Comparison of ENCODE assay signal across 8 cellular contexts in the genomic region with DNA sequence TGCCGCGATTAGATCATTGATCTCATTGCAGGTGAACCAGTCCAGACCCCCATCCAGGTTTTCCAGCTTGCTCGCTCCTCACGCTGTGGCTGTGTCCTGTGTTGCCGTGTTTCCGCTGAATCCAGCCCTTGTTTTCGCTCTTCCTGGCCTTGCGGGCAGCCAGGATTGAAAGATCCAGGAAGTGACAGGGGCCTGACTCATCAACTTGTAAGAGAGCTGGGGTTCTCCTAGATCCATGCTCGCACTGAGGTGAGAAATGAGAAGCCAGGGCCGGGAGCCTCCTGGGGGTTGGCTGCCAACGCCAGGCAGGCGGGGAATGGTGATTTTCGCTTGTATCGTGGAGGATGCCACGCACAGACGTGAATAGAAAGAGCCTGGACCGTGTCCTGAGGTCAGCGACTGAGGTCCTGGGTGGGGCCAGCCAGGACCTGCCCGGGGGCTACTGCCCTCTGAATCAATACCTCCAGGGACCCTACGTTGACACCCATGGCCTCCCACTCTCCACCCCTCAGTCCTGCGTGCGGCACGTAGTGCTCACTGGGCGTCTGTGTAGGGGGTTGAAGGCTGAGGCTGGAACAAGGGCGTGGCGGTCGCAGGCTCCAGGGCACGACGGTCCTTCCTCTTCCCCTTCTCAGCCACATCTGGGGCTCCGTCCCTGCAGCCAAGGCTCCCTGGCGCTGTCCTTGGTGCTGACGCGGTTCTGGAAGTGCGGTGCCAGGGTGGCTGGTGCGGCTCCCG. TPM values are rescaled to one million over a fixed set of nuclear protein-coding genes. Genes with fewer than 3 reads are reported as not detected.
DNase-seq lines count a peak whose midpoint lies in the region; ATAC-seq and TF ChIP-seq lines count a peak whose summit lies in the region.

No MANE protein-coding gene starts in this region.

- no peaks in the 10 kb centered on the region for H3K79me2 ChIP-seq in parathyroid adenoma

- intact Hi-C loops in ascending aorta (cut with DNase I) (no loop called here), left ventricle myocardium inferior (cut with micrococcal nuclease) (no loop called here), aorta (cut with DNase I) (no loop called here)

- H3K4me3 ChIP-seq in SJSA1 (peak overlapping the region; percentile 38), ascending aorta (peak overlapping the region; percentile 42 to 48), left ventricle myocardium inferior (peak overlapping the region; percentile 64), parathyroid adenoma (ENCODE audit: low read depth, low read length) (no peak overlapping the region), aorta (ENCODE audit: low read length in 2 of 2) (no peak overlapping the region)

- H3K9me3 ChIP-seq in SJSA1 (replicated peaks) (no peaks in the 10 kb centered on the region), ascending aorta (peaks cover 0 to 11% of the 10 kb centered on the region in 2 donors), left ventricle myocardium inferior (replicated peaks) (peaks cover 18% of the 10 kb centered on the region), parathyroid adenoma (ENCODE audit: control insufficient read depth, low read length) (no peaks in the 10 kb centered on the region), aorta (ENCODE audit: control insufficient read depth, low read length) (peaks cover 6% of the 10 kb centered on the region)

- WGBS in aorta, 2 donors = 6% methylated on average over 36 of the region's 36 CpGs

- H2AFZ ChIP-seq in parathyroid adenoma = peak overlapping the region; percentile 81

- H3K4me1 ChIP-seq in SJSA1 (replicated peaks) = peaks cover 17% of the 10 kb centered on the region
- no peaks in the 10 kb centered on the region for H3K4me1 ChIP-seq in ascending aorta
- H3K4me1 ChIP-seq in left ventricle myocardium inferior = peaks cover 17% of the 10 kb centered on the region
- H3K4me1 ChIP-seq in parathyroid adenoma = no peaks in the 10 kb centered on the region
- no peaks in the 10 kb centered on the region for H3K4me1 ChIP-seq in aorta (ENCODE audit: control insufficient read depth in 1 of 2, insufficient read depth in 2 of 2, low read length in 2 of 2)

- H3K36me3 ChIP-seq in SJSA1 (no peaks in the 10 kb centered on the region), ascending aorta (no peaks in the 10 kb centered on the region), left ventricle myocardium inferior (no peaks in the 10 kb centered on the region), parathyroid adenoma (ENCODE audit: control insufficient read depth, insufficient read depth, low read length) (no peaks in the 10 kb centered on the region), aorta (ENCODE audit: control insufficient read depth in 1 of 2, insufficient read depth in 2 of 2, low read length in 1 of 2) (no peaks in the 10 kb centered on the region)

- no peaks in the 10 kb centered on the region for H3K27me3 ChIP-seq in SJSA1 (replicated peaks)
- H3K27me3 ChIP-seq in ascending aorta = no peaks in the 10 kb centered on the region
- no peaks in the 10 kb centered on the region for H3K27me3 ChIP-seq in left ventricle myocardium inferior (ENCODE audit: low read depth)
- H3K27me3 ChIP-seq in parathyroid adenoma (ENCODE audit: control insufficient read depth, insufficient read depth, low read length) = peaks cover 2% of the 10 kb centered on the region
- H3K27me3 ChIP-seq in aorta (ENCODE audit: control insufficient read depth in 1 of 2, insufficient read depth in 2 of 2, low read length in 1 of 2) = no peaks in the 10 kb centered on the region

- DNase-seq in DMS79 (lab: John Stamatoyannopoulos, UW) = peak; percentile 95
- DNase-seq in NAMALWA (ENCODE audit: low spot score) = peak; percentile 45
- peak; percentile 92 to 97 for DNase-seq in SJSA1 (ENCODE audit: low read depth in 1 of 2, low spot score in 2 of 2)
- DNase-seq in ascending aorta (ENCODE audit: low spot score in 2 of 2) = peak; percentile 25 to 82
- DNase-seq in left ventricle myocardium inferior = peak; percentile 81
- peak; percentile 88 to 90 for DNase-seq in aorta

- H3K27ac ChIP-seq in SJSA1 = peak overlapping the region; percentile 57
- H3K27ac ChIP-seq in ascending aorta = peak overlapping the region in 1 of 2 donors; percentile 7
- peak overlapping the region; percentile 71 for H3K27ac ChIP-seq in left ventricle myocardium inferior (replicated peaks)
- H3K27ac ChIP-seq in parathyroid adenoma = peak overlapping the region; percentile 91
- H3K27ac ChIP-seq in aorta (ENCODE audit: low read depth in 1 of 2, low read length in 2 of 2) = no peak overlapping the region

- no peak overlapping the region for H3K4me2 ChIP-seq in parathyroid adenoma (ENCODE audit: low read length)

- TF ChIP-seq CTCF in ascending aorta (IDR thresholded peaks at IDR 0.05) = no peak
- no peak for TF ChIP-seq CTCF in left ventricle myocardium inferior (IDR thresholded peaks at IDR 0.05; ENCODE audit: borderline replicate concordance)
- TF ChIP-seq CTCF in parathyroid adenoma (IDR thresholded peaks at IDR 0.05) = no peak

- ATAC-seq in aorta (ENCODE audit: low FRiP score) (peak; percentile 84), HG02870 (IDR thresholded peaks at IDR 0.05; ENCODE audit: unreplicated experiment) (no peak)

- H3K9ac ChIP-seq in parathyroid adenoma = peak overlapping the region; percentile 25

RNA-seq across cellular contexts. Expression of a gene that starts 7.3 kb away (rescaled TPM):
- 1.4 and 2.0 TPM in 2 replicates for total RNA-seq in SJSA1 (2014; rRNA removed; shearing (Covaris generic))
- total RNA-seq in ascending aorta (0.64 TPM), left ventricle myocardium inferior (1.1 TPM), aorta (1 to 10 TPM in 1 of 2 donors, under 1 TPM in 1; 0.29 to 1.9 TPM)
- polyA plus RNA-seq in aorta = 1 to 10 TPM in 1 of 2 donors, under 1 TPM in 1; 0.03 to 7.5 TPM

RNA-seq across cellular contexts. Expression of a gene that starts 11.9 kb away (rescaled TPM):
- total RNA-seq in SJSA1 (2014; rRNA removed; shearing (Covaris generic)) = 0.94 and 1.8 TPM in 2 replicates
- total RNA-seq in ascending aorta = not detected
- 2.1 TPM for total RNA-seq in left ventricle myocardium inferior
- total RNA-seq in aorta = 1 to 10 TPM; 2.0 to 3.6 TPM
- 10 to 100 TPM in 1 of 2 donors, 1 to 10 TPM in 1; 2.9 to 10.9 TPM for polyA plus RNA-seq in aorta

RNA-seq across cellular contexts. Expression of a gene that starts 36.5 kb away (rescaled TPM):
- not detected in 2 replicates for total RNA-seq in SJSA1 (2014; rRNA removed; shearing (Covaris generic))
- total RNA-seq in ascending aorta = not detected
- total RNA-seq in left ventricle myocardium inferior = not detected
- not detected for total RNA-seq in aorta
- polyA plus RNA-seq in aorta = not detected

RNA-seq across cellular contexts. Expression of a gene that starts 42.2 kb away (rescaled TPM):
- total RNA-seq in SJSA1 (2014; rRNA removed; shearing (Covaris generic)) = 33.6 and 48.0 TPM in 2 replicates
- total RNA-seq in ascending aorta (68.3 TPM), left ventricle myocardium inferior (39.8 TPM), aorta (10 to 100 TPM; 47.9 to 55.4 TPM)
- 10 to 100 TPM; 15.2 to 25.3 TPM for polyA plus RNA-seq in aorta

RNA-seq across cellular contexts. Expression of a gene that starts 50.2 kb away (rescaled TPM):
- 0.18 and 3.2 TPM in 2 replicates for total RNA-seq in SJSA1 (2014; rRNA removed; shearing (Covaris generic))
- not detected for total RNA-seq in ascending aorta
- total RNA-seq in left ventricle myocardium inferior = 1.8 TPM
- total RNA-seq in aorta = not detected
- under 1 TPM; 0.38 to 0.87 TPM for polyA plus RNA-seq in aorta

Comparison
In these comparisons a context has a peak if more than half of its experiments do, and no peak if none do; other contexts are left out.
1. DNase-seq: peak in every context shown above with its lines; median percentile 95 in DMS79; 94 in SJSA1; 89 in aorta; 81 in left ventricle myocardium inferior; 54 in ascending aorta; 45 in NAMALWA.
2. H3K27ac ChIP-seq: peak in SJSA1 (single experiment), left ventricle myocardium inferior (single experiment) and parathyroid adenoma (single experiment); none in aorta (0 of 2).
3. H3K4me3 ChIP-seq: peak in SJSA1 (single experiment), ascending aorta (2 of 2) and left ventricle myocardium inferior (single experiment); none in parathyroid adenoma (single experiment) and aorta (0 of 2).